13 cellular contexts compared by ENCODE assay signal in the genomic region with DNA sequence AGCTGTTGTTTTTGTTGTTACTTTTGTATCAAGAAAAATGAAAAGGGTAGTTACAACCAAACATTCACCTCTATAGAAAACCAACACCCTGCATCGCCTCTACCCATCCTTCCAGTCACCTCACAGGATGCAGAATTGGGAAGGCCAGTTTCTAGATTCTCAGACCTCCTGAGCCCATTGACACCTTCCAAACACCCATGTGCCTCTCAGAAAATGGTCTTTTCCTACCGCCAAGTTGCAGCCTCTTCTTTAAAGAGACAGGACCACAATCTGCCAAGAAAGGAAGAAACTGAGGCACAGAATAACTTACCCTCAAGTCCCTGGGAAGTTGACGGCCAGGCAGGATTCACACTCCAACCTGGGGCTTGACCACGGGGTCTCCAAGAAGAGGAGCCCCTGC.
A peak's percentile ranks its signal among the peaks of the same experiment; 100 is the strongest.
DNase-seq lines count a peak whose midpoint lies in the region; ATAC-seq and TF ChIP-seq lines count a peak whose summit lies in the region.
"Had no signal": no experiment of that assay in that cellular context is flagged by ENCODE, and none has a peak within 500 bp of the region (broad histone marks: within the 10 kb centered on the region; RNA-seq: fewer than 3 reads in every experiment).

No MANE protein-coding gene starts in this region.

- no peak overlapping the region for H3K4me3 Mint-ChIP-seq in osteocyte (ENCODE audit: unreplicated experiment)
- H3K4me3 Mint-ChIP-seq: activated T-helper 1 cell treated with anti-CD3 and anti-CD28 coated beads, Interleukin-12 subunit alpha, Interleukin-12 subunit beta, Interleukin-2, Interleukin-4 antibody, amounts not matched to agents 30 ng/mL and 10 ng/mL and 1 ng/mL, durations not matched to agents 14 hours and 24 hours and 36 hours had no signal

- intact Hi-C loops in thyroid gland (cut with DNase I): no loop called here

- TF ChIP-seq CTCF in Peyer's patch (IDR thresholded peaks at IDR 0.05) (no peak), epithelial cell of proximal tubule (conservative IDR thresholded peaks at IDR 0.05; ENCODE audit: low read depth, low read length) (no peak), osteocyte (IDR thresholded peaks at IDR 0.05) (no peak), thyroid gland (IDR thresholded peaks at IDR 0.05) (no peak)

- H3K9me3 Mint-ChIP-seq in osteocyte (ENCODE audit: unreplicated experiment): no peaks in the 10 kb centered on the region
- H3K9me3 Mint-ChIP-seq: activated T-helper 1 cell treated with anti-CD3 and anti-CD28 coated beads, Interleukin-12 subunit alpha, Interleukin-12 subunit beta, Interleukin-2, Interleukin-4 antibody, amounts not matched to agents 30 ng/mL and 10 ng/mL and 1 ng/mL, durations not matched to agents 14 hours and 24 hours and 36 hours had no signal

- no peaks in the 10 kb centered on the region for H3K27me3 ChIP-seq in Peyer's patch
- no peaks in the 10 kb centered on the region for H3K27me3 ChIP-seq in thyroid gland

- TF ChIP-seq POLR2A in Peyer's patch (IDR thresholded peaks at IDR 0.05) (no peak), thyroid gland (IDR thresholded peaks at IDR 0.05) (no peak)

- peak overlapping the region; percentile 10 for H3K27ac Mint-ChIP-seq in osteocyte (ENCODE audit: unreplicated experiment)
- H3K27ac Mint-ChIP-seq: activated T-helper 1 cell treated with anti-CD3 and anti-CD28 coated beads, Interleukin-12 subunit alpha, Interleukin-12 subunit beta, Interleukin-2, Interleukin-4 antibody, amounts not matched to agents 30 ng/mL and 10 ng/mL and 1 ng/mL, durations not matched to agents 14 hours and 24 hours and 36 hours had no signal

- peaks cover 0 to 72% (median 2%) of the 10 kb centered on the region in 4 donors for H3K4me1 ChIP-seq in Peyer's patch
- peaks cover 85 to 97% of the 10 kb centered on the region in 2 donors for H3K4me1 ChIP-seq in thyroid gland

- peaks cover 0 to 14% (median 0%) of the 10 kb centered on the region in 3 donors for H3K36me3 ChIP-seq in Peyer's patch
- peaks cover 4 to 18% of the 10 kb centered on the region in 2 donors for H3K36me3 ChIP-seq in thyroid gland

- H3K27ac ChIP-seq in Peyer's patch (peak overlapping the region; percentile 22 to 92 (median 76)), thyroid gland (peak overlapping the region; percentile 96 to 100 (median 98))
- H3K27ac ChIP-seq: C4-2B had no signal

- whole genome bisulfite sequencing in thyroid gland, 2 donors: 83 to 84% methylated on average over 4 of the region's 4 CpGs

- H3K9me3 ChIP-seq in Peyer's patch: no peaks in the 10 kb centered on the region
- H3K9me3 ChIP-seq in thyroid gland: no peaks in the 10 kb centered on the region

- DNase-seq in Peyer's patch (no peak), epithelial cell of proximal tubule (ENCODE audit: low read depth) (no peak), osteocyte (ENCODE audit: extremely low spot score, unreplicated experiment) (no peak), thyroid gland (no peak), NCI-H2107 (lab: John Stamatoyannopoulos, UW) (no peak)
- no peak for DNase-seq in stimulated activated naive CD4-positive, alpha-beta T cell (lab: John Stamatoyannopoulos, UW)
- DNase-seq: activated CD4-positive, alpha-beta T cell treated with anti-CD3 and anti-CD28 coated beads, Interleukin-2, amount 50 U/mL, for 4 hours; anterior cingulate cortex; NCI-H2029; T-helper 9 cell had no signal

- H3K4me1 Mint-ChIP-seq in osteocyte (ENCODE audit: unreplicated experiment): peaks cover 61% of the 10 kb centered on the region

- ATAC-seq in HG03196 (IDR thresholded peaks at IDR 0.05; ENCODE audit: unreplicated experiment): no peak

- H3K27me3 Mint-ChIP-seq in osteocyte (ENCODE audit: unreplicated experiment): no peaks in the 10 kb centered on the region

- H3K4me3 ChIP-seq in Peyer's patch (no peak overlapping the region), epithelial cell of proximal tubule (ENCODE audit: low read depth, low read length) (peak overlapping the region; percentile 8), thyroid gland (replicated peaks in 1 of 3) (no peak overlapping the region)

- H3K36me3 Mint-ChIP-seq in osteocyte (ENCODE audit: unreplicated experiment): peaks cover 6% of the 10 kb centered on the region
